ENCODE assay signal across 8 cellular contexts in the genomic region with DNA sequence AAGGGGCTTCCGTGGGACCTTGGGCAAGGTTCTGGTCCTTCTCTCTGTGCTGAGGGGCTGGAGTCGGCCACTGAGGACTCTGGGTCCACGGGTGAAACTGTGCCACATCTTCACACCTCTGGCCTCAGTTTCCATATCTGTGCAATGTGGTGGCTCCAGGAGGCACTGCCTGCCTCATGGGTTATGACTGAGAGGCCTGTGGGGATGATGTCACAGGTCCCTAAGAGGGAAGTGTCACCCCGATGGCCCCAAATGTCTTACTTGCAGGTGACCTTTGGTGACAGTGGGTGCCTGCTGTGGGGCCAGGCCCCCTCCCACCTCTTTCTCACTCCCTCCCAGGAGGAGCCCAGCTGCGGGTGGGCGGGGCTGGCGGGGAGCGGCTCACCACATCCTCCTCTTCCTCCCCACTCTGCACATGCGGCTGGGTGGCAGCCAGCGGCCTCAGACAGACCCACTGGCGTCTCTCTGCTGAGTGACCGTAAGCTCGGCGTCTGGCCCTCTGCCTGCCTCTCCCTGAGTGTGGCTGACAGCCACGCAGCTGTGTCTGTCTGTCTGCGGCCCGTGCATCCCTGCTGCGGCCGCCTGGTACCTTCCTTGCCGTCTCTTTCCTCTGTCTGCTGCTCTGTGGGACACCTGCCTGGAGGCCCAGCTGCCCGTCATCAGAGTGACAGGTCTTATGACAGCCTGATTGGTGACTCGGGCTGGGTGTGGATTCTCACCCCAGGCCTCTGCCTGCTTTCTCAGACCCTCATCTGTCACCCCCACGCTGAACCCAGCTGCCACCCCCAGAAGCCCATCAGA. TPM values are rescaled to one million over a fixed set of nuclear protein-coding genes. Genes with fewer than 3 reads are reported as not detected.
A peak's percentile ranks its signal among the peaks of the same experiment; 100 is the strongest.
DNase-seq lines count a peak whose midpoint lies in the region; ATAC-seq, FAIRE-seq and TF ChIP-seq lines count a peak whose summit lies in the region.

Gene IL21R, plus strand, starts transcription at position 407 of the 801 bp plus-strand sequence. CDS start 27,898 bp downstream, outside the sequence.

- no peaks in the 10 kb centered on the region for H3K9me3 Mint-ChIP-seq in immature natural killer cell

- TF ChIP-seq POLR2A in GM19193 (IDR thresholded peaks at IDR 0.05; ENCODE audit: extremely low read depth, insufficient read depth, insufficient read length) = peak; percentile 93

- peaks cover 77 to 87% of the 10 kb centered on the region in 2 donors for H3K4me1 Mint-ChIP-seq in immature natural killer cell

- ATAC-seq in HG03280 (IDR thresholded peaks at IDR 0.05; ENCODE audit: unreplicated experiment) = peak; percentile 60

- peaks cover 17 to 31% (median 27%) of the 10 kb centered on the region in 3 donors for H3K27me3 Mint-ChIP-seq in immature natural killer cell (ENCODE audit: low read depth in 3 of 3)

- H3K4me3 Mint-ChIP-seq in immature natural killer cell = peak within 1 kb of the TSS; percentile 87 to 99 (median 90)

- H3K36me3 Mint-ChIP-seq in immature natural killer cell = peaks cover 3 to 12% (median 6%) of the 10 kb centered on the region in 3 donors

- no peak for FAIRE-seq in frontal cortex (lab: Jason Lieb, UNC)

- H3K27ac Mint-ChIP-seq in immature natural killer cell = peak within 1 kb of the TSS; percentile 96 to 100 (median 98)

- DNase-seq in AML-193 (lab: John Stamatoyannopoulos, UW) (peak; percentile 38 to 57), SK-N-DZ (ENCODE audit: low spot score) (peak; percentile 21), activated gamma-delta T cell treated with Interleukin-2 at 50 U/mL for 16 hours (peak; percentile 92), immature natural killer cell (peak; percentile 95 to 96 (median 96)), frontal cortex (ENCODE audit: low spot score in 2 of 2) (no peak)
- DNase-seq in stimulated activated CD8-positive, alpha-beta memory T cell treated with anti-CD3 and anti-CD28 coated beads, Interleukin-12 subunit alpha, Interleukin-12 subunit beta, amount 100 ng/mL, for 4 hours (ENCODE audit: low read depth) = peak; percentile 88

RNA-seq across cellular contexts. Expression of gene IL21R, which starts in this region (rescaled TPM):
- 1.5 and 1.6 TPM in 2 replicates for polyA plus RNA-seq in SK-N-DZ (2014; cell fraction: cytosol; rRNA removed)
- polyA plus RNA-seq in SK-N-DZ (2014; cell fraction: nucleus; rRNA removed) = 0.69 and 0.82 TPM in 2 replicates
- 10 to 100 TPM; 27.5 to 59.7 (median 49.6) TPM for polyA plus RNA-seq in immature natural killer cell
- total RNA-seq in frontal cortex = 0.41 TPM

Comparison
In these comparisons a context has a peak if more than half of its experiments do, and no peak if none do; other contexts are left out.
1. DNase-seq: peak in AML-193 (2 of 2), SK-N-DZ (single experiment), activated gamma-delta T cell treated with Interleukin-2 at 50 U/mL for 16 hours (single experiment), immature natural killer cell (3 of 3) and stimulated activated CD8-positive, alpha-beta memory T cell treated with anti-CD3 and anti-CD28 coated beads, Interleukin-12 subunit alpha, Interleukin-12 subunit beta, amount 100 ng/mL, for 4 hours (single experiment); none in frontal cortex (0 of 2).